In genomic region chrX:20224814-20225487, GRCh38 we compare ENCODE assay signal across 9 cellular contexts. TPM values are rescaled to one million over a fixed set of nuclear protein-coding genes. Genes with fewer than 3 reads are reported as not detected.
DNase-seq lines count a peak whose midpoint lies in the region; ATAC-seq and TF ChIP-seq lines count a peak whose summit lies in the region.
"Had no signal": no experiment of that assay in that cellular context is flagged by ENCODE, and none has a peak within 500 bp of the region (broad histone marks: within the 10 kb centered on the region; RNA-seq: fewer than 3 reads in every experiment).

No MANE protein-coding gene starts in this region.

- DNase-seq in GM03348 (ENCODE audit: low spot score), result peak; percentile 6
- DNase-seq in epithelial cell of esophagus (ENCODE audit: low read depth), result peak; percentile 36
- DNase-seq in SKM-1 treated with dmso at 0.1 percent for 144 hours (lab: John Stamatoyannopoulos, UW; ENCODE audit: unreplicated experiment), result no peak
- DNase-seq in activated effector memory CD4-positive, alpha-beta T cell treated with Interleukin-2 at 50 U/mL for 16 hours, result no peak
- DNase-seq in T-helper 9 cell, result no peak
- DNase-seq in body of pancreas, result no peak

- peaks cover 5% of the 10 kb centered on the region for H3K4me1 ChIP-seq in body of pancreas
- H3K4me1 ChIP-seq: parathyroid adenoma had no signal

- ATAC-seq in GM19468 (IDR thresholded peaks at IDR 0.05; ENCODE audit: extremely low read depth, unreplicated experiment), result peak; percentile 69
- peak; percentile 96 for ATAC-seq in HG03439 (IDR thresholded peaks at IDR 0.05; ENCODE audit: unreplicated experiment)
- no peak for ATAC-seq in body of pancreas

- WGBS in body of pancreas, 2 donors, result 84% methylated on average over 2 of the region's 2 CpGs; no CpG with 5 or more reads in 1 of the 2 donors

- no peak for TF ChIP-seq POLR2A in body of pancreas (IDR thresholded peaks at IDR 0.05)

- TF ChIP-seq CTCF in epithelial cell of esophagus (IDR thresholded peaks at IDR 0.05; ENCODE audit: insufficient read depth, low read depth, low read length, missing control alignments) (no peak), body of pancreas (IDR thresholded peaks at IDR 0.05) (no peak)

- no peak overlapping the region for H3K27ac ChIP-seq in body of pancreas
- H3K27ac ChIP-seq: parathyroid adenoma had no signal

- intact Hi-C loops in body of pancreas (cut with DNase I), result no loop called here

- H3K27me3 ChIP-seq in body of pancreas, result no peaks in the 10 kb centered on the region

- H3K4me3 ChIP-seq in epithelial cell of esophagus (ENCODE audit: low read length) (no peak overlapping the region), body of pancreas (no peak overlapping the region)

- no peaks in the 10 kb centered on the region for H3K9me3 ChIP-seq in body of pancreas

- H3K36me3 ChIP-seq in body of pancreas (replicated peaks in 1 of 2; ENCODE audit: insufficient read depth in 1 of 2, low read depth in 2 of 2), result no peaks in the 10 kb centered on the region

RNA-seq across cellular contexts. Expression of gene RPS6KA3, which starts 41.8 kb away (rescaled TPM):
- 10 to 100 TPM; 16.2 to 27.5 TPM for total RNA-seq in body of pancreas

Comparison
In these comparisons a context has a peak if more than half of its experiments do, and no peak if none do; other contexts are left out.
1. DNase-seq: peak in GM03348 (single experiment) and epithelial cell of esophagus (single experiment); none in SKM-1 treated with dmso at 0.1 percent for 144 hours (single experiment), activated effector memory CD4-positive, alpha-beta T cell treated with Interleukin-2 at 50 U/mL for 16 hours (single experiment), T-helper 9 cell (single experiment) and body of pancreas (0 of 4).